Comparison of ENCODE assay signal across 9 cellular contexts in the genomic region with DNA sequence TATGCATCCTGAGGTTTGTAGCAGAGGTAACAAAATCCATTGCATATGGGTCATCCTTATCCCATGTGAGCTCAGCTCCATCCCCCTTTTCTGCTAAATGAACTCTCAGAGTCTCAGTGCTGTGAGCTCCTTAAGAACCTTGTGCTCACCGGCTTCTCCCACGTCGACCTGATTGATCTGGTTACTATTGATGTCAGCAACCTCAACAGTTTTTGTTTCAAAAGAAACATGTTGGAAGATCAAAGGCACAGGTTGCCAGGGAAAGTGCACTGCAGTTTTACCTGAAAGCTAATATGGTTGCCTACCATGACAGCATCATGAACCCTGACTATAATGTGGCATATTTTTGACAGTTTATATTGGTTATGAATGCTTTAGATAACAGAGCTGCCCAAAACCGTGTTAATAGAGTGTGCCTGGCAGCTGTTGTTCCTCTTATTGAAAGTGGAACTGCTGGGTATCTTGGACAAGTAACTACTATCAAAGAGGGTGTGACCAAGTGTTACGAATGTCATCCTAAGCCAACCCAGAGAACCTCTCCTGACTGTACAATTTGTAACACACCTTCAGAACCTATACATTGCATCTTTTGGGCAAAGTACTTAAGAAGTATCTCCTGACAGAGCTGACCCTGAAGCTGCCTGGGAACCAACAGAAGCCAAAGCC.
DNase-seq lines count a peak whose midpoint lies in the region; ATAC-seq and TF ChIP-seq lines count a peak whose summit lies in the region.
"Had no signal": no experiment of that assay in that cellular context is flagged by ENCODE, and none has a peak within 500 bp of the region (broad histone marks: within the 10 kb centered on the region; RNA-seq: fewer than 3 reads in every experiment).

No MANE protein-coding gene starts in this region.

- peak overlapping the region; percentile 73 for H3K27ac Mint-ChIP-seq in CD4-positive, alpha-beta T cell
- no peak overlapping the region for H3K27ac Mint-ChIP-seq in CD14-positive monocyte
- H3K27ac Mint-ChIP-seq: natural killer cell treated with Interleukin-12 subunit alpha and Interleukin-12 subunit beta and Interleukin-15 and Interleukin-18, amount 100 ng/mL, for 72 hours had no signal

- H3K4me3 Mint-ChIP-seq in CD4-positive, alpha-beta T cell: peak overlapping the region; percentile 67
- H3K4me3 Mint-ChIP-seq in CD14-positive monocyte: no peak overlapping the region
- H3K4me3 Mint-ChIP-seq: natural killer cell treated with Interleukin-12 subunit alpha and Interleukin-12 subunit beta and Interleukin-15 and Interleukin-18, amount 100 ng/mL, for 72 hours had no signal

- H3K27ac ChIP-seq in CD4-positive, alpha-beta T cell (ENCODE audit: low read depth, low read length): peak overlapping the region; percentile 15
- H3K27ac ChIP-seq in effector memory CD4-positive, alpha-beta T cell (ENCODE audit: insufficient read depth, low read length, poor library complexity, severe bottlenecking): no peak overlapping the region

- peaks cover 18% of the 10 kb centered on the region for H3K36me3 Mint-ChIP-seq in CD4-positive, alpha-beta T cell (ENCODE audit: low read depth)
- H3K36me3 Mint-ChIP-seq in CD14-positive monocyte: no peaks in the 10 kb centered on the region
- H3K36me3 Mint-ChIP-seq: natural killer cell treated with Interleukin-12 subunit alpha and Interleukin-12 subunit beta and Interleukin-15 and Interleukin-18, amount 100 ng/mL, for 72 hours had no signal

- TF ChIP-seq CTCF in CD4-positive, alpha-beta T cell (IDR thresholded peaks at IDR 0.05): no peak
- no peak for TF ChIP-seq CTCF in CD14-positive monocyte (IDR thresholded peaks at IDR 0.05)

- DNase-seq in CD4-positive, alpha-beta T cell: peak in 8 of 10 experiments; percentile 5 to 81 (median 28)
- peak; percentile 23 for DNase-seq in T-helper 9 cell
- peak in 2 of 3 donors; percentile 12 to 44 for DNase-seq in effector memory CD4-positive, alpha-beta T cell
- no peak for DNase-seq in CD14-positive monocyte (ENCODE audit: low spot score)
- DNase-seq in activated gamma-delta T cell (lab: John Stamatoyannopoulos, UW): no peak
- DNase-seq in mesenteric fat pad (ENCODE audit: low spot score): no peak

- H3K27me3 Mint-ChIP-seq in CD4-positive, alpha-beta T cell: no peaks in the 10 kb centered on the region
- peaks cover 0 to 2% (median 0%) of the 10 kb centered on the region in 3 donors for H3K27me3 Mint-ChIP-seq in CD14-positive monocyte (ENCODE audit: low read depth in 3 of 3)
- H3K27me3 Mint-ChIP-seq: natural killer cell treated with Interleukin-12 subunit alpha and Interleukin-12 subunit beta and Interleukin-15 and Interleukin-18, amount 100 ng/mL, for 72 hours had no signal

- no peaks in the 10 kb centered on the region for H3K36me3 ChIP-seq in effector memory CD4-positive, alpha-beta T cell (ENCODE audit: control insufficient read depth, insufficient read depth, low read length)

- H3K4me3 ChIP-seq in effector memory CD4-positive, alpha-beta T cell (ENCODE audit: insufficient read depth, low read depth, low read length, poor library complexity, severe bottlenecking): no peak overlapping the region

- peak; percentile 69 for ATAC-seq in CD4-positive, alpha-beta T cell (ENCODE audit: poor library complexity)
- ATAC-seq in HG02588 (IDR thresholded peaks at IDR 0.05; ENCODE audit: unreplicated experiment): peak; percentile 37
- no peak for ATAC-seq in HG03135 (IDR thresholded peaks at IDR 0.05; ENCODE audit: unreplicated experiment)

- no peaks in the 10 kb centered on the region for H3K27me3 ChIP-seq in CD4-positive, alpha-beta T cell (ENCODE audit: control insufficient read depth, insufficient read depth, low read length)
- no peaks in the 10 kb centered on the region for H3K27me3 ChIP-seq in effector memory CD4-positive, alpha-beta T cell (replicated peaks; ENCODE audit: control insufficient read depth, insufficient read depth, low read length, poor library complexity, severe bottlenecking)

- peaks cover 14% of the 10 kb centered on the region for H3K9me3 Mint-ChIP-seq in CD4-positive, alpha-beta T cell
- peaks cover 4 to 17% (median 9%) of the 10 kb centered on the region in 7 donors for H3K9me3 Mint-ChIP-seq in CD14-positive monocyte
- H3K9me3 Mint-ChIP-seq: natural killer cell treated with Interleukin-12 subunit alpha and Interleukin-12 subunit beta and Interleukin-15 and Interleukin-18, amount 100 ng/mL, for 72 hours had no signal

- POLR2A ChIA-PET in CD4-positive, alpha-beta T cell (lab: Charles Lee): interaction anchor here (1.8 kb wide), 1 partner anchor 132 kb away, joined by 7 read pairs; a partner anchor contains a TSS

- peaks cover 7% of the 10 kb centered on the region for H3K9me3 ChIP-seq in CD4-positive, alpha-beta T cell (ENCODE audit: control insufficient read depth, low read length)
- no peaks in the 10 kb centered on the region for H3K9me3 ChIP-seq in effector memory CD4-positive, alpha-beta T cell (ENCODE audit: control insufficient read depth, low read length)

- H3K4me1 ChIP-seq in effector memory CD4-positive, alpha-beta T cell (ENCODE audit: control insufficient read depth, insufficient read depth, low read length, poor library complexity, severe bottlenecking): no peaks in the 10 kb centered on the region

- H3K4me1 Mint-ChIP-seq in CD4-positive, alpha-beta T cell (ENCODE audit: low read depth): peaks cover 50% of the 10 kb centered on the region
- peaks cover 5% of the 10 kb centered on the region for H3K4me1 Mint-ChIP-seq in CD14-positive monocyte

- CTCF ChIA-PET in CD4-positive, alpha-beta T cell (lab: Charles Lee): no interaction called here

- intact Hi-C loops in CD4-positive, alpha-beta T cell (cut with DNase I, micrococcal nuclease): loop anchor here in 1 of 2 experiments (2.0 kb wide), 1 partner anchor 131 kb away; a partner anchor contains a TSS
- intact Hi-C loops in CD14-positive monocyte (cut with micrococcal nuclease): no loop called here

Comparison
In these comparisons a context has a peak if more than half of its experiments do, and no peak if none do; other contexts are left out.
1. DNase-seq: peak in CD4-positive, alpha-beta T cell (8 of 10), T-helper 9 cell (single experiment) and effector memory CD4-positive, alpha-beta T cell (2 of 3); none in CD14-positive monocyte (single experiment), activated gamma-delta T cell (single experiment) and mesenteric fat pad (single experiment).